ENCODE assay signal across 11 cellular contexts in the genomic region with DNA sequence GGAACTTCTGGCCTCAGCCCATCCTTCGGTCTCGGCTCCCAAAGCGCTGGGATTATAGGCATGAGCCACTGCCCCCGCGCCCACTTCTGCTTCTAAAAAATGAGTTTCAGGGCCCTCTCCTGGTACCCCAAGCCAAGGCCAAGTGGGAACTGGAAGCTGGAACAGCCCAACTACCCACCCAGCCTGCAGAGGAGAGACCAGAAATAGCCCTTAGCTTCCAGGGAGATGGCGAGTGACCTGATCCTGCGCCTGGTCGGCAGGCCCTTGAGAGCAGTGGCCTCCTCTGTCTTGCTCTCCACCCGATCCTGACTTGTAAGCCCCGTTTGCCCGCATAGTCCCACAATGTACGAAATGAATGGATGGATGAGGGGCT. TPM values are rescaled to one million over a fixed set of nuclear protein-coding genes. Genes with fewer than 3 reads are reported as not detected.
A peak's percentile ranks its signal among the peaks of the same experiment; 100 is the strongest.
DNase-seq lines count a peak whose midpoint lies in the region; ATAC-seq, FAIRE-seq and TF ChIP-seq lines count a peak whose summit lies in the region.
"Had no signal": no experiment of that assay in that cellular context is flagged by ENCODE, and none has a peak within 500 bp of the region (broad histone marks: within the 10 kb centered on the region; RNA-seq: fewer than 3 reads in every experiment).

No MANE protein-coding gene starts in this region.

- 0 out of 2 replicates have a peak overlapping the region, but pooled peaks have one; percentile 45 for H2AFZ ChIP-seq in GM23248
- no peak overlapping the region for H2AFZ ChIP-seq in keratinocyte (ENCODE audit: control insufficient read depth, low read length)

- no peaks in the 10 kb centered on the region for H3K9me3 ChIP-seq in GM23248 (ENCODE audit: low read depth)
- no peaks in the 10 kb centered on the region for H3K9me3 ChIP-seq in keratinocyte (ENCODE audit: control insufficient read depth, low read depth, low read length)
- no peaks in the 10 kb centered on the region for H3K9me3 ChIP-seq in skeletal muscle satellite cell (replicated peaks; ENCODE audit: low read length)

- no peaks in the 10 kb centered on the region for H3K36me3 ChIP-seq in GM23248 (ENCODE audit: low read depth)
- no peaks in the 10 kb centered on the region for H3K36me3 ChIP-seq in keratinocyte (ENCODE audit: control insufficient read depth in 2 of 2, extremely low read depth in 1 of 2, insufficient read depth in 2 of 2, low read length in 2 of 2)
- no peaks in the 10 kb centered on the region for H3K36me3 ChIP-seq in skeletal muscle satellite cell (ENCODE audit: insufficient read depth, low read length)

- H3K9me2 ChIP-seq in GM23248 (ENCODE audit: insufficient read depth), result no peaks in the 10 kb centered on the region

- H3K4me3 ChIP-seq in GM23248 (no peak overlapping the region), keratinocyte (ENCODE audit: control insufficient read depth in 2 of 3, extremely low read depth in 1 of 3, insufficient read depth in 2 of 3, low read depth in 1 of 3, low read length in 3 of 3) (no peak overlapping the region), skeletal muscle satellite cell (ENCODE audit: low read length) (no peak overlapping the region)

- POLR2A ChIA-PET in T-cell (lab: Charles Lee), result interaction anchor here in 1 of 2 donors (0.6 kb wide), 1 partner anchor 40 kb away, joined by 3 read pairs; no protein-coding TSS in a partner anchor

- peaks cover 11 to 39% of the 10 kb centered on the region in 2 donors for H3K27me3 Mint-ChIP-seq in T-cell
- peaks cover 50% of the 10 kb centered on the region for H3K27me3 Mint-ChIP-seq in activated T-cell treated with anti-CD3 and anti-CD28 coated beads, Interleukin-2, amount 50 U/mL, for 72 hours (ENCODE audit: low read depth)

- CTCF ChIA-PET in T-cell (lab: Charles Lee), result interaction anchor here (0.5 to 2.1 kb wide), 14 partner anchors 31 to 291 kb away, joined by 3 to 22 read pairs (median 3); no protein-coding TSS in a partner anchor

- H3K4me2 ChIP-seq in GM23248 (ENCODE audit: unreplicated experiment) (no peak overlapping the region), keratinocyte (ENCODE audit: control insufficient read depth, extremely low read depth, insufficient read depth, low read depth, low read length) (no peak overlapping the region), skeletal muscle satellite cell (ENCODE audit: low read length) (peak overlapping the region; percentile 60)

- no peak for TF ChIP-seq CTCF in keratinocyte (optimal IDR thresholded peaks at IDR 0.05 in 1 of 3, IDR thresholded peaks at IDR 0.05 in 1 of 3, conservative IDR thresholded peaks at IDR 0.05 in 1 of 3; ENCODE audit: extremely low read depth in 1 of 3, insufficient read depth in 2 of 3, low read length in 3 of 3)

- H3K79me2 ChIP-seq in GM23248 (ENCODE audit: insufficient read depth), result no peaks in the 10 kb centered on the region
- no peaks in the 10 kb centered on the region for H3K79me2 ChIP-seq in keratinocyte (ENCODE audit: control insufficient read depth, insufficient read depth, low read length)

- peaks cover 21% of the 10 kb centered on the region for H3F3A ChIP-seq in GM23248 (ENCODE audit: insufficient read depth)

- H3K27me3 ChIP-seq in GM23248 (replicated peaks; ENCODE audit: insufficient read depth), result no peaks in the 10 kb centered on the region
- H3K27me3 ChIP-seq in keratinocyte (ENCODE audit: control insufficient read depth, extremely low read depth, insufficient read depth, low read length), result no peaks in the 10 kb centered on the region
- H3K27me3 ChIP-seq in skeletal muscle satellite cell (ENCODE audit: control insufficient read depth, insufficient read depth, low read length), result peaks cover 3% of the 10 kb centered on the region

- no peaks in the 10 kb centered on the region for H3K9me1 ChIP-seq in keratinocyte (ENCODE audit: control insufficient read depth, extremely low read depth, insufficient read depth, low read length)

- 94% methylated on average over 12 of the region's 12 CpGs for WGBS in GM23248 (ENCODE audit: low coverage in 1 of 2, low lambda C conversion rate in 2 of 2, missing lambda C conversion rate in 2 of 2), 2 experiments

- dilution Hi-C loops in keratinocyte (cut with MboI; ENCODE audit: extremely low pct_ligation_motif_present, low sequenced_read_pairs), result no loop called here

- FAIRE-seq in keratinocyte (lab: Jason Lieb, UNC), result no peak

- H3K27ac Mint-ChIP-seq in T-cell, result no peak overlapping the region
- no peak overlapping the region for H3K27ac Mint-ChIP-seq in activated T-cell treated with anti-CD3 and anti-CD28 coated beads, Interleukin-2, amount 50 U/mL, for 72 hours
- H3K27ac Mint-ChIP-seq: activated naive CD4-positive, alpha-beta T cell treated with anti-CD3 and anti-CD28 coated beads for 36 hours had no signal

- ATAC-seq in T-cell (replicated peaks in 1 of 4) (no peak), HG02981 (IDR thresholded peaks at IDR 0.05; ENCODE audit: unreplicated experiment) (no peak), GM19023 (IDR thresholded peaks at IDR 0.05; ENCODE audit: unreplicated experiment) (no peak)
- ATAC-seq in activated T-cell treated with anti-CD3 and anti-CD28 coated beads, Interleukin-2, amount 50 U/mL, for 72 hours (replicated peaks in 1 of 2), result no peak

- H3K9ac ChIP-seq in GM23248, result peak overlapping the region; percentile 18
- peak overlapping the region; percentile 85 for H3K9ac ChIP-seq in keratinocyte (ENCODE audit: control insufficient read depth, extremely low read depth, insufficient read depth, low read length)
- H3K9ac ChIP-seq in skeletal muscle satellite cell (ENCODE audit: low read depth, low read length), result peak overlapping the region; percentile 31

- H3K36me3 Mint-ChIP-seq in T-cell, result no peaks in the 10 kb centered on the region
- no peaks in the 10 kb centered on the region for H3K36me3 Mint-ChIP-seq in activated T-cell treated with anti-CD3 and anti-CD28 coated beads, Interleukin-2, amount 50 U/mL, for 72 hours (ENCODE audit: insufficient read depth in 2 of 2)

- no peaks in the 10 kb centered on the region for H3K9me3 Mint-ChIP-seq in T-cell
- H3K9me3 Mint-ChIP-seq in activated T-cell treated with anti-CD3 and anti-CD28 coated beads, Interleukin-2, amount 50 U/mL, for 72 hours, result no peaks in the 10 kb centered on the region
- H3K9me3 Mint-ChIP-seq: activated naive CD4-positive, alpha-beta T cell treated with anti-CD3 and anti-CD28 coated beads for 36 hours; neural crest cell had no signal

- DNase-seq in GM23248 (no peak), T-cell (no peak), keratinocyte (ENCODE audit: low read depth, low spot score) (no peak), KBM-7 (no peak)
- DNase-seq in activated T-cell treated with anti-CD3 and anti-CD28 coated beads, Interleukin-2, amount 50 U/mL, for 72 hours, result no peak
- DNase-seq: NCI-H187 treated with DMSO at 0.1 percent for 48 hours had no signal

- H3K27ac ChIP-seq in GM23248 (peak overlapping the region; percentile 70), keratinocyte (ENCODE audit: control insufficient read depth, insufficient read depth, low read length) (peak overlapping the region; percentile 95)

- in situ Hi-C loops in GM23248 (cut with MboI), result loop anchor here (5.0 kb wide), 1 partner anchor 82 kb away; no protein-coding TSS in a partner anchor
- in situ Hi-C loops in KBM-7 (cut with MboI; ENCODE audit: low pct_unique_long_range_greater_than_20kb, low sequenced_read_pairs), result no loop called here

- H3K4me1 Mint-ChIP-seq in T-cell, result peaks cover 0 to 6% (median 4%) of the 10 kb centered on the region in 3 donors
- H3K4me1 Mint-ChIP-seq in activated T-cell treated with anti-CD3 and anti-CD28 coated beads, Interleukin-2, amount 50 U/mL, for 72 hours (ENCODE audit: low read depth), result peaks cover 8% of the 10 kb centered on the region

- H3K4me1 ChIP-seq in GM23248 (ENCODE audit: insufficient read depth), result peaks cover 22% of the 10 kb centered on the region
- H3K4me1 ChIP-seq in keratinocyte (ENCODE audit: control insufficient read depth, extremely low read depth, insufficient read depth, low read length), result peaks cover 42% of the 10 kb centered on the region
- H3K4me1 ChIP-seq in skeletal muscle satellite cell (ENCODE audit: control insufficient read depth, insufficient read depth, low read length), result peaks cover 35% of the 10 kb centered on the region

- H3K4me3 Mint-ChIP-seq in T-cell, result peak overlapping the region in 2 of 3 donors; percentile 41 to 51
- peak overlapping the region in 1 of 2 donors; percentile 31 for H3K4me3 Mint-ChIP-seq in activated T-cell treated with anti-CD3 and anti-CD28 coated beads, Interleukin-2, amount 50 U/mL, for 72 hours
- H3K4me3 Mint-ChIP-seq: activated naive CD4-positive, alpha-beta T cell treated with anti-CD3 and anti-CD28 coated beads for 36 hours had no signal

- no peaks in the 10 kb centered on the region for H4K20me1 ChIP-seq in GM23248 (ENCODE audit: insufficient read depth)
- no peaks in the 10 kb centered on the region for H4K20me1 ChIP-seq in keratinocyte (ENCODE audit: control insufficient read depth, extremely low read depth, insufficient read depth, low read length)

RNA-seq across cellular contexts. Expression of gene PLEKHG6, which starts 31.2 kb away (rescaled TPM):
- not detected in 2 replicates for total RNA-seq in GM23248 (2014; rRNA removed; shearing (Covaris generic))
- 0.30 TPM in 1 of 2 replicates, not detected in the other for polyA plus RNA-seq in GM23248 (2016; fragmentation: Nextera tagmentation; extraction: Ambion mirVana)
- under 1 TPM in 2 of 5 donors, not detected in 3; 0.13 to 0.38 TPM for total RNA-seq in T-cell
- 0.74 to 1.9 TPM (median 0.81 TPM) in 3 replicates for polyA plus RNA-seq in keratinocyte
- 2.2 TPM for polyA plus RNA-seq in keratinocyte (2011; ENCODE audit: low read depth)
- polyA plus RNA-seq in keratinocyte (2011; cell fraction: cytosol; rRNA removed), result 1.8 and 3.2 TPM in 2 replicates
- polyA plus RNA-seq in keratinocyte (2011; cell fraction: nucleus; rRNA removed), result 3.3 and 9.0 TPM in 2 replicates
- 1.7 and 9.6 TPM in 2 replicates for polyA plus RNA-seq in keratinocyte (2012; ENCODE audit: low replicate concordance)
- 1.2 to 5.2 TPM (median 4.6 TPM) in 3 replicates for polyA minus RNA-seq in keratinocyte
- polyA minus RNA-seq in keratinocyte (2011; cell fraction: cytosol; rRNA and poly(A)+ RNA removed), result 5.6 TPM
- 1.5 and 2.1 TPM in 2 replicates for polyA minus RNA-seq in keratinocyte (2011; cell fraction: nucleus; rRNA and poly(A)+ RNA removed)
- total RNA-seq in skeletal muscle satellite cell (2012; rRNA removed), result not detected in 2 replicates
- total RNA-seq in activated T-cell treated with anti-CD3 and anti-CD28 coated beads, Interleukin-2, amount 50 U/mL, for 72 hours, result not detected
- total RNA-seq: activated naive CD4-positive, alpha-beta T cell treated with anti-CD3 and anti-CD28 coated beads for 36 hours had no signal

Comparison
In these comparisons a context has a peak if more than half of its experiments do, and no peak if none do; other contexts are left out.
1. H3K9ac ChIP-seq: peak in every context shown above with its lines; median percentile 85 in keratinocyte; 31 in skeletal muscle satellite cell; 18 in GM23248.